Comparison of ENCODE assay signal across 11 cellular contexts in the genomic region with DNA sequence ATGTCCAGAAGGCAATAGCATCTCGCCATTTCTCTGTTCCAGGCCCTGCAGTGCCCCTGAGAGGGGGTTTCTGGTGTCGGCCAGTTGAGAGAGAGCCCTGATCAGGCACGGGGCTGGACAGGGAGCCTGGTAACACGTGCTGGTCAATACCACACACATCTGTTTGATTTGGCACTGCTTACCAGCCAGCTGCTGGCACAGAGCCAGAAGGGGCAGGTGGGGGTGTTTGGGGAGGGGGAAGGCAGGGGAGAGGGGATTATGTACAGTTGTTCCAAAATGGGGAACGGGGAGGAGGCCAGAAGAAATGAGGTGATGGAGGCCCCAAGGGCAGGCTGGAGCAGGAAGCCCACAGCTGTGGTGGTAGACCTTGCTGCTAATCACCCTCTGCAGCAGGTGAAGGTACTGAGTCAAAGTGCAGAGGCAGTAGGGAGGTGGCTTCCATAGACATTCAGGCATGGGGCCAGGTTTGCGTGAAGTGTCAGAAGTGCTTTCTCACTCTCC.
DNase-seq lines count a peak whose midpoint lies in the region; ATAC-seq, FAIRE-seq and TF ChIP-seq lines count a peak whose summit lies in the region.
"Had no signal": no experiment of that assay in that cellular context is flagged by ENCODE, and none has a peak within 500 bp of the region (broad histone marks: within the 10 kb centered on the region; RNA-seq: fewer than 3 reads in every experiment).

No MANE protein-coding gene starts in this region.

- WGBS in heart right ventricle, 2 donors, result 62 to 71% methylated on average over 6 of the region's 6 CpGs

- H3K9me1 ChIP-seq in endothelial cell of umbilical vein (replicated peaks; ENCODE audit: control insufficient read depth, extremely low read depth, insufficient read depth, low read length), result no peaks in the 10 kb centered on the region

- H3K9me3 ChIP-seq in endothelial cell of umbilical vein (replicated peaks; ENCODE audit: control insufficient read depth, insufficient read depth, low read length) (no peaks in the 10 kb centered on the region), vagina (no peaks in the 10 kb centered on the region), heart right ventricle (no peaks in the 10 kb centered on the region)
- H3K9me3 ChIP-seq: SJSA1 had no signal

- intact Hi-C loops in endothelial cell of umbilical vein (cut with micrococcal nuclease), result no loop called here
- intact Hi-C loops in vagina (cut with DNase I), result no loop called here
- intact Hi-C loops in heart right ventricle (cut with DNase I), result no loop called here

- TF ChIP-seq POLR2A in endothelial cell of umbilical vein (IDR thresholded peaks at IDR 0.05; ENCODE audit: low read depth, low read length), result no peak
- TF ChIP-seq POLR2A in vagina (IDR thresholded peaks at IDR 0.05), result no peak

- H3K4me1 ChIP-seq in endothelial cell of umbilical vein (ENCODE audit: control insufficient read depth, extremely low read depth, insufficient read depth, low read length) (peaks cover 7% of the 10 kb centered on the region), vagina (no peaks in the 10 kb centered on the region), heart right ventricle (peaks cover 0 to 27% (median 0%) of the 10 kb centered on the region in 9 donors)
- H3K4me1 ChIP-seq: SJSA1 had no signal

- no peak for FAIRE-seq in endothelial cell of umbilical vein (lab: Jason Lieb, UNC)
- FAIRE-seq: keratinocyte had no signal

- H3K27me3 ChIP-seq in endothelial cell of umbilical vein (ENCODE audit: control insufficient read depth in 2 of 2, insufficient read depth in 2 of 2, low read length in 2 of 2), result no peaks in the 10 kb centered on the region
- no peaks in the 10 kb centered on the region for H3K27me3 ChIP-seq in vagina
- H3K27me3 ChIP-seq in heart right ventricle, result no peaks in the 10 kb centered on the region
- H3K27me3 ChIP-seq: SJSA1 had no signal

- TF ChIP-seq CTCF in endothelial cell of umbilical vein (IDR thresholded peaks at IDR 0.05; ENCODE audit: extremely low read depth in 1 of 2, insufficient read depth in 1 of 2, low read depth in 1 of 2, low read length in 2 of 2) (no peak), vagina (IDR thresholded peaks at IDR 0.05) (no peak), heart right ventricle (IDR thresholded peaks at IDR 0.05) (no peak)

- peaks cover 1% of the 10 kb centered on the region for H3K36me3 Mint-ChIP-seq in activated naive CD4-positive, alpha-beta T cell treated with anti-CD3 and anti-CD28 coated beads, Interleukin-2, amount 50 U/mL, for 24 hours

- no peaks in the 10 kb centered on the region for H3K79me2 ChIP-seq in endothelial cell of umbilical vein (ENCODE audit: control insufficient read depth, insufficient read depth, low read length)

- no peak overlapping the region for H2AFZ ChIP-seq in endothelial cell of umbilical vein (ENCODE audit: low read depth, low read length)

- H3K4me1 Mint-ChIP-seq in activated naive CD4-positive, alpha-beta T cell treated with anti-CD3 and anti-CD28 coated beads, Interleukin-2, amount 50 U/mL, for 24 hours, result peaks cover 56% of the 10 kb centered on the region

- no peaks in the 10 kb centered on the region for H3K27me3 Mint-ChIP-seq in activated naive CD4-positive, alpha-beta T cell treated with anti-CD3 and anti-CD28 coated beads, Interleukin-2, amount 50 U/mL, for 24 hours

- no peak overlapping the region for H3K27ac Mint-ChIP-seq in activated naive CD4-positive, alpha-beta T cell treated with anti-CD3 and anti-CD28 coated beads, Interleukin-2, amount 50 U/mL, for 24 hours

- dilution Hi-C loops in endothelial cell of umbilical vein (cut with MboI; ENCODE audit: extremely low pct_ligation_motif_present, low sequenced_read_pairs), result no loop called here

- no peaks in the 10 kb centered on the region for H3K9me3 Mint-ChIP-seq in activated naive CD4-positive, alpha-beta T cell treated with anti-CD3 and anti-CD28 coated beads, Interleukin-2, amount 50 U/mL, for 24 hours

- H3K4me3 ChIP-seq in endothelial cell of umbilical vein (replicated peaks in 1 of 3; ENCODE audit: insufficient read depth in 1 of 3, low read depth in 1 of 3, low read length in 3 of 3) (no peak overlapping the region), vagina (no peak overlapping the region), heart right ventricle (no peak overlapping the region)
- H3K4me3 ChIP-seq: SJSA1 had no signal

- no peak for ATAC-seq in HG03565 (IDR thresholded peaks at IDR 0.05; ENCODE audit: unreplicated experiment)
- no peak for ATAC-seq in heart right ventricle

- H3K27ac ChIP-seq in endothelial cell of umbilical vein (ENCODE audit: insufficient read depth, low read depth, low read length) (no peak overlapping the region), vagina (peak overlapping the region; percentile 36), heart right ventricle (peak overlapping the region in 1 of 10 donors; percentile 72)
- H3K27ac ChIP-seq: KMS-11, SJSA1 had no signal

- POLR2A ChIA-PET in endothelial cell of umbilical vein (lab: Charles Lee), result no interaction called here

- H3K4me3 Mint-ChIP-seq in activated naive CD4-positive, alpha-beta T cell treated with anti-CD3 and anti-CD28 coated beads, Interleukin-2, amount 50 U/mL, for 24 hours, result peak overlapping the region; percentile 77

- no peak for DNase-seq in activated naive CD4-positive, alpha-beta T cell treated with Interleukin-2 at 50 U/mL for 16 hours
- DNase-seq in NCI-H69 (lab: John Stamatoyannopoulos, UW) (peak; percentile 93), endothelial cell of umbilical vein (ENCODE audit: low read depth, low spot score) (no peak), vagina (ENCODE audit: extremely low spot score in 2 of 2) (no peak), RKO (ENCODE audit: low spot score) (no peak), heart right ventricle (no peak)

- H3K9ac ChIP-seq in endothelial cell of umbilical vein (replicated peaks; ENCODE audit: extremely low read depth, insufficient read depth, low read length), result no peak overlapping the region
- H3K9ac ChIP-seq: KMS-11 had no signal

- no TSS peak for BruUV-seq in endothelial cell of umbilical vein (replicated peaks; lab: Mats Ljungman, UMichigan)

- CTCF ChIA-PET in endothelial cell of umbilical vein (lab: Charles Lee), result interaction anchor here (1.1 to 1.5 kb wide), 3 partner anchors 11 to 954 kb away, joined by 3 read pairs; no protein-coding TSS in a partner anchor

- H3K4me2 ChIP-seq in endothelial cell of umbilical vein (ENCODE audit: insufficient read depth, low read length), result peak overlapping the region; percentile 13
- H3K4me2 ChIP-seq: KMS-11 had no signal

- no peaks in the 10 kb centered on the region for H4K20me1 ChIP-seq in endothelial cell of umbilical vein (replicated peaks; ENCODE audit: control insufficient read depth, extremely low read depth, insufficient read depth, low read length)

- H3K36me3 ChIP-seq in endothelial cell of umbilical vein (ENCODE audit: control insufficient read depth in 2 of 2, extremely low read depth in 1 of 2, insufficient read depth in 2 of 2, low read length in 2 of 2) (no peaks in the 10 kb centered on the region), vagina (no peaks in the 10 kb centered on the region), heart right ventricle (no peaks in the 10 kb centered on the region)
- H3K36me3 ChIP-seq: SJSA1 had no signal

TF ChIP-seq in endothelial cell of umbilical vein, 7 proteins besides CTCF, POLR2A, EP300 and RAD21:
- TF ChIP-seq JUN (IDR thresholded peaks at IDR 0.05; ENCODE audit: borderline replicate concordance, insufficient read depth, insufficient read length, low read depth) (no peak), GATA2 (IDR thresholded peaks at IDR 0.05; ENCODE audit: insufficient read depth, insufficient read length, low read depth, low read length) (no peak), POLR2AphosphoS5 (IDR thresholded peaks at IDR 0.05; ENCODE audit: insufficient read depth, low read depth, low read length) (no peak)
- TF ChIP-seq, protein P1, sequence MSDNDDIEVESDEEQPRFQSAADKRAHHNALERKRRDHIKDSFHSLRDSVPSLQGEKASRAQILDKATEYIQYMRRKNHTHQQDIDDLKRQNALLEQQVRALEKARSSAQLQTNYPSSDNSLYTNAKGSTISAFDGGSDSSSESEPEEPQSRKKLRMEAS (IDR thresholded peaks at IDR 0.05; ENCODE audit: insufficient read depth, insufficient read length), result no peak
